Comparison of ENCODE assay signal across 10 cellular contexts in genomic region chr10:114405011-114405350, GRCh38. TPM values are rescaled to one million over a fixed set of nuclear protein-coding genes. Genes with fewer than 3 reads are reported as not detected.
A peak's percentile ranks its signal among the peaks of the same experiment; 100 is the strongest.
DNase-seq lines count a peak whose midpoint lies in the region; TF ChIP-seq lines count a peak whose summit lies in the region.
"Had no signal": no experiment of that assay in that cellular context is flagged by ENCODE, and none has a peak within 500 bp of the region (broad histone marks: within the 10 kb centered on the region; RNA-seq: fewer than 3 reads in every experiment).

No MANE protein-coding gene starts in this region.

- peaks cover 8% of the 10 kb centered on the region for H3K4me1 Mint-ChIP-seq in MCF 10A (ENCODE audit: insufficient read depth, unreplicated experiment)
- peaks cover 14% of the 10 kb centered on the region for H3K4me1 Mint-ChIP-seq in activated naive CD4-positive, alpha-beta T cell treated with anti-CD3 and anti-CD28 coated beads, Interleukin-2, amount 10 ng/mL, durations not matched to agents 7 days and 5 days

- DNase-seq in HT-29 (ENCODE audit: low spot score) = peak; percentile 86
- no peak for DNase-seq in MCF 10A (ENCODE audit: unreplicated experiment)
- no peak for DNase-seq in kidney epithelial cell (ENCODE audit: low read depth)
- DNase-seq in mucosa of gallbladder (ENCODE audit: low spot score) = no peak
- DNase-seq in NOMO-1 (lab: John Stamatoyannopoulos, UW; ENCODE audit: unreplicated experiment in 2 of 2) = no peak
- DNase-seq in activated naive CD4-positive, alpha-beta T cell treated with anti-CD3 and anti-CD28 coated beads, Interleukin-2, amount 10 ng/mL, durations not matched to agents 7 days and 5 days = no peak
- no peak for DNase-seq in posterior cingulate gyrus
- DNase-seq: activated CD4-positive, alpha-beta T cell treated with anti-CD3 and anti-CD28 coated beads, Interleukin-2, amount 50 U/mL, for 4 hours; NCI-H187 treated with DMSO at 0.1 percent for 48 hours had no signal

- H3K27ac ChIP-seq in skeletal muscle tissue (ENCODE audit: low read depth, low read length) = no peak overlapping the region

- no peaks in the 10 kb centered on the region for H3K9me3 ChIP-seq in skeletal muscle tissue (ENCODE audit: control insufficient read depth in 3 of 3, low read length in 3 of 3)

- H3K4me1 ChIP-seq in skeletal muscle tissue (ENCODE audit: control insufficient read depth in 3 of 3, insufficient read depth in 3 of 3, low read length in 3 of 3) = peaks cover 17 to 21% (median 19%) of the 10 kb centered on the region in 3 donors

- H3K27me3 ChIP-seq in kidney epithelial cell (ENCODE audit: control insufficient read depth, insufficient read depth, low read length) (no peaks in the 10 kb centered on the region), skeletal muscle tissue (ENCODE audit: control insufficient read depth in 3 of 3, insufficient read depth in 3 of 3, low read length in 3 of 3) (peaks cover 11 to 32% (median 23%) of the 10 kb centered on the region in 3 donors)

- peak overlapping the region; percentile 75 for H3K4me3 Mint-ChIP-seq in MCF 10A (ENCODE audit: unreplicated experiment)
- H3K4me3 Mint-ChIP-seq in activated naive CD4-positive, alpha-beta T cell treated with anti-CD3 and anti-CD28 coated beads, Interleukin-2, amount 10 ng/mL, durations not matched to agents 7 days and 5 days = no peak overlapping the region

- H3K27ac Mint-ChIP-seq in MCF 10A (ENCODE audit: low read depth, unreplicated experiment) = no peak overlapping the region
- H3K27ac Mint-ChIP-seq in activated naive CD4-positive, alpha-beta T cell treated with anti-CD3 and anti-CD28 coated beads, Interleukin-2, amount 10 ng/mL, durations not matched to agents 7 days and 5 days = no peak overlapping the region

- H3K9me3 Mint-ChIP-seq in MCF 10A (ENCODE audit: unreplicated experiment) = no peaks in the 10 kb centered on the region
- H3K9me3 Mint-ChIP-seq in activated naive CD4-positive, alpha-beta T cell treated with anti-CD3 and anti-CD28 coated beads, Interleukin-2, amount 10 ng/mL, durations not matched to agents 7 days and 5 days = no peaks in the 10 kb centered on the region

- no TSS peak for BruUV-seq in MCF 10A (replicated peaks; lab: Mats Ljungman, UMichigan)

- TF ChIP-seq CTCF in MCF 10A (IDR thresholded peaks at IDR 0.05; ENCODE audit: unreplicated experiment) = no peak
- TF ChIP-seq CTCF in kidney epithelial cell (IDR thresholded peaks at IDR 0.05; ENCODE audit: insufficient read depth, low read length, poor library complexity, severe bottlenecking) = no peak

- intact Hi-C loops in MCF 10A (cut with micrococcal nuclease) = no loop called here
- intact Hi-C loops in posterior cingulate gyrus (cut with DNase I) = no loop called here

- H3K36me3 ChIP-seq in kidney epithelial cell (ENCODE audit: control insufficient read depth, insufficient read depth, low read length) (no peaks in the 10 kb centered on the region), skeletal muscle tissue (ENCODE audit: control insufficient read depth in 3 of 3, insufficient read depth in 3 of 3, low read length in 3 of 3) (no peaks in the 10 kb centered on the region)

- no peak overlapping the region for H3K9ac ChIP-seq in skeletal muscle tissue (ENCODE audit: low read depth in 1 of 3, low read length in 3 of 3)

- H3K4me3 ChIP-seq in kidney epithelial cell (ENCODE audit: low read depth, low read length) (peak overlapping the region; percentile 78), skeletal muscle tissue (ENCODE audit: low read length in 3 of 3) (peak overlapping the region; percentile 25 to 72 (median 63))

- no peaks in the 10 kb centered on the region for H3K27me3 Mint-ChIP-seq in MCF 10A (ENCODE audit: insufficient read depth, unreplicated experiment)
- peaks cover 85% of the 10 kb centered on the region for H3K27me3 Mint-ChIP-seq in activated naive CD4-positive, alpha-beta T cell treated with anti-CD3 and anti-CD28 coated beads, Interleukin-2, amount 10 ng/mL, durations not matched to agents 7 days and 5 days

- no peaks in the 10 kb centered on the region for H3K36me3 Mint-ChIP-seq in MCF 10A (ENCODE audit: insufficient read depth, unreplicated experiment)
- no peaks in the 10 kb centered on the region for H3K36me3 Mint-ChIP-seq in activated naive CD4-positive, alpha-beta T cell treated with anti-CD3 and anti-CD28 coated beads, Interleukin-2, amount 10 ng/mL, durations not matched to agents 7 days and 5 days

- POLR2A ChIA-PET in MCF 10A (lab: Yijun Ruan, JAX) = interaction anchor here (0.7 to 1.4 kb wide), 3 partner anchors 31 to 230 kb away, joined by 3 to 6 read pairs (median 3); no protein-coding TSS in a partner anchor

- CTCF ChIA-PET in MCF 10A (lab: Yijun Ruan, JAX) = interaction anchor here (0.6 to 1.5 kb wide), 3 partner anchors 12 to 231 kb away, joined by 3 to 4 read pairs (median 3); no protein-coding TSS in a partner anchor
- CTCF ChIA-PET in activated naive CD4-positive, alpha-beta T cell treated with anti-CD3 and anti-CD28 coated beads, Interleukin-2, amount 10 ng/mL, durations not matched to agents 7 days and 5 days (lab: Charles Lee) = interaction anchor here (1.1 kb wide), 1 partner anchor 101 kb away, joined by 4 read pairs; no protein-coding TSS in a partner anchor

RNA-seq across cellular contexts. Expression of gene AFAP1L2, which starts 0.7 kb away (rescaled TPM):
- total RNA-seq in HT-29 (2014; rRNA removed; shearing (Covaris generic)) = 13.9 and 18.1 TPM in 2 replicates
- total RNA-seq in MCF 10A (2022) = 5.8 and 8.5 TPM in 2 replicates
- 8.1 and 10.2 TPM in 2 replicates for total RNA-seq in kidney epithelial cell
- total RNA-seq in skeletal muscle tissue = 24.0 TPM
- total RNA-seq in mucosa of gallbladder = 6.3 TPM
